9 cellular contexts compared by ENCODE assay signal in genomic region chr20:18224968-18225568, GRCh38.
DNase-seq lines count a peak whose midpoint lies in the region; ATAC-seq and TF ChIP-seq lines count a peak whose summit lies in the region.
"Had no signal": no experiment of that assay in that cellular context is flagged by ENCODE, and none has a peak within 500 bp of the region (broad histone marks: within the 10 kb centered on the region; RNA-seq: fewer than 3 reads in every experiment).

No MANE protein-coding gene starts in this region.

- H3K4me1 ChIP-seq in Panc1 (ENCODE audit: control insufficient read depth, insufficient read depth, low read length): peaks cover 13% of the 10 kb centered on the region
- peaks cover 13% of the 10 kb centered on the region for H3K4me1 ChIP-seq in osteoblast (ENCODE audit: insufficient read depth, low read length)

- ATAC-seq in Panc1 (peak; percentile 87), GM21381 (IDR thresholded peaks at IDR 0.05; ENCODE audit: unreplicated experiment) (no peak)
- ATAC-seq in stimulated activated memory B cell treated with anti-CD40 and anti-IgM and Interleukin-4, amounts not matched to agents 10 μg/mL and 1 μg/mL and 100 μg/mL, for 72 hours: no peak
- ATAC-seq: GM12878 had no signal

- H3K9me3 ChIP-seq in Panc1 (ENCODE audit: control insufficient read depth, insufficient read depth, low read depth, low read length): peaks cover 4% of the 10 kb centered on the region; the same call in 1 of the 2 replicates
- H3K9me3 ChIP-seq in osteoblast (ENCODE audit: low read depth, low read length): no peaks in the 10 kb centered on the region

- H3K36me3 Mint-ChIP-seq in stimulated activated memory B cell treated with anti-CD40 and anti-IgM and Interleukin-4, amounts not matched to agents 10 μg/mL and 1 μg/mL and 100 μg/mL, for 72 hours: no peaks in the 10 kb centered on the region

- no peaks in the 10 kb centered on the region for H3K9me3 Mint-ChIP-seq in stimulated activated memory B cell treated with anti-CD40 and anti-IgM and Interleukin-4, amounts not matched to agents 10 μg/mL and 1 μg/mL and 100 μg/mL, for 72 hours

- in situ Hi-C loops in Panc1 (cut with HindIII; ENCODE audit: low pct_unique_long_range_greater_than_20kb, low sequenced_read_pairs): no loop called here

- DNase-seq in COLO829 (ENCODE audit: low spot score) (peak; percentile 59), Panc1 (ENCODE audit: low read depth, low spot score) (peak; percentile 20), fibroblast of mammary gland (ENCODE audit: low read depth) (peak; percentile 79), osteoblast (ENCODE audit: insufficient read length, low spot score, missing footprints) (peak; percentile 98), OCI-M1 (lab: John Stamatoyannopoulos, UW) (no peak)
- no peak for DNase-seq in activated effector memory CD4-positive, alpha-beta T cell treated with anti-CD3 and anti-CD28 coated beads, Interleukin-2, amount 50 U/mL, for 16 hours

- no peaks in the 10 kb centered on the region for H4K20me1 ChIP-seq in osteoblast (ENCODE audit: insufficient read depth, low read length)

- CTCF ChIA-PET in Panc1 (lab: Charles Lee): no interaction called here

- no peaks in the 10 kb centered on the region for H3K79me2 ChIP-seq in osteoblast (ENCODE audit: insufficient read depth, low read length)

- peak overlapping the region; percentile 35 for H2AFZ ChIP-seq in osteoblast (ENCODE audit: low read length)

- H3K27ac Mint-ChIP-seq in stimulated activated memory B cell treated with anti-CD40 and anti-IgM and Interleukin-4, amounts not matched to agents 10 μg/mL and 1 μg/mL and 100 μg/mL, for 72 hours: no peak overlapping the region

- no peaks in the 10 kb centered on the region for H3K27me3 ChIP-seq in Panc1 (ENCODE audit: control insufficient read depth, insufficient read depth, low read length)
- H3K27me3 ChIP-seq in osteoblast (ENCODE audit: insufficient read depth, low read length): no peaks in the 10 kb centered on the region

- BruUV-seq in Panc1 (replicated peaks; lab: Mats Ljungman, UMichigan): no TSS peak

- peaks cover 19% of the 10 kb centered on the region for H3K27me3 Mint-ChIP-seq in stimulated activated memory B cell treated with anti-CD40 and anti-IgM and Interleukin-4, amounts not matched to agents 10 μg/mL and 1 μg/mL and 100 μg/mL, for 72 hours

- TF ChIP-seq CTCF in Panc1 (IDR thresholded peaks at IDR 0.05) (no peak), fibroblast of mammary gland (conservative IDR thresholded peaks at IDR 0.05; ENCODE audit: control insufficient read depth, insufficient read depth, low read depth, low read length) (no peak), osteoblast (IDR thresholded peaks at IDR 0.05; ENCODE audit: extremely low read depth, low read depth, low read length) (no peak)

- H3K4me2 ChIP-seq in osteoblast (ENCODE audit: insufficient read depth, low read length): peak overlapping the region; percentile 71

- intact Hi-C loops in Panc1 (cut with micrococcal nuclease; ENCODE audit: unreplicated experiment): no loop called here

- H3K4me3 ChIP-seq in Panc1 (ENCODE audit: low read depth in 2 of 2, low read length in 2 of 2) (peak overlapping the region in 1 of 2 experiments; percentile 15; a peak in 1 of 4 replicates), fibroblast of mammary gland (ENCODE audit: control insufficient read depth, low read depth, low read length) (peak overlapping the region; percentile 13), osteoblast (ENCODE audit: insufficient read depth, low read length) (peak overlapping the region; percentile 50)
- H3K4me3 ChIP-seq: GM12878 had no signal

- no peak overlapping the region for H3K4me3 Mint-ChIP-seq in stimulated activated memory B cell treated with anti-CD40 and anti-IgM and Interleukin-4, amounts not matched to agents 10 μg/mL and 1 μg/mL and 100 μg/mL, for 72 hours

- H3K4me1 Mint-ChIP-seq in stimulated activated memory B cell treated with anti-CD40 and anti-IgM and Interleukin-4, amounts not matched to agents 10 μg/mL and 1 μg/mL and 100 μg/mL, for 72 hours: no peaks in the 10 kb centered on the region

- no peaks in the 10 kb centered on the region for H3K36me3 ChIP-seq in Panc1 (ENCODE audit: control insufficient read depth, insufficient read depth, low read length)
- H3K36me3 ChIP-seq in osteoblast (ENCODE audit: insufficient read depth, low read length): no peaks in the 10 kb centered on the region

- H3K27ac ChIP-seq in Panc1 (ENCODE audit: low read length): peak overlapping the region; percentile 39; the same call in 1 of the 2 replicates
- no peak overlapping the region for H3K27ac ChIP-seq in osteoblast (ENCODE audit: low read depth, low read length)

- POLR2A ChIA-PET in Panc1 (lab: Charles Lee): no interaction called here

Comparison
In these comparisons a context has a peak if more than half of its experiments do, and no peak if none do; other contexts are left out.
1. DNase-seq: peak in COLO829 (single experiment), Panc1 (single experiment), fibroblast of mammary gland (single experiment) and osteoblast (single experiment); none in OCI-M1 (single experiment) and activated effector memory CD4-positive, alpha-beta T cell treated with anti-CD3 and anti-CD28 coated beads, Interleukin-2, amount 50 U/mL, for 16 hours (single experiment).